Comparison of ENCODE assay signal across 21 cellular contexts in genomic region chr18:75844102-75844604, GRCh38.
DNase-seq lines count a peak whose midpoint lies in the region; ATAC-seq and TF ChIP-seq lines count a peak whose summit lies in the region.
"Had no signal": no experiment of that assay in that cellular context is flagged by ENCODE, and none has a peak within 500 bp of the region (broad histone marks: within the 10 kb centered on the region; RNA-seq: fewer than 3 reads in every experiment).

No MANE protein-coding gene starts in this region.

- no peak overlapping the region for H3K27ac Mint-ChIP-seq in activated CD4-positive, alpha-beta T cell treated with anti-CD3 and anti-CD28 coated beads for 36 hours
- H3K27ac Mint-ChIP-seq: CD4-positive, CD25-positive, alpha-beta regulatory T cell had no signal

- H3K4me1 ChIP-seq in ascending aorta = no peaks in the 10 kb centered on the region
- H3K4me1 ChIP-seq: A549 had no signal

- no peaks in the 10 kb centered on the region for H3K9me3 ChIP-seq in ascending aorta
- H3K9me3 ChIP-seq: A549, SK-N-SH had no signal

- H3K27ac ChIP-seq in ascending aorta = no peak overlapping the region
- H3K27ac ChIP-seq: A549, KMS-11 had no signal

- TF ChIP-seq CTCF in ascending aorta (IDR thresholded peaks at IDR 0.05) = no peak

- H3K4me3 ChIP-seq in ascending aorta = no peak overlapping the region
- H3K4me3 ChIP-seq: A549, GM12878 had no signal

- no peaks in the 10 kb centered on the region for H3K9me3 Mint-ChIP-seq in activated CD4-positive, alpha-beta T cell treated with anti-CD3 and anti-CD28 coated beads for 36 hours (ENCODE audit: low read depth)

- H3K36me3 ChIP-seq in ascending aorta = no peaks in the 10 kb centered on the region

- H3K27me3 ChIP-seq in ascending aorta = no peaks in the 10 kb centered on the region

- H3K27me3 Mint-ChIP-seq in activated CD4-positive, alpha-beta T cell treated with anti-CD3 and anti-CD28 coated beads for 36 hours = no peaks in the 10 kb centered on the region
- H3K27me3 Mint-ChIP-seq: CD4-positive, CD25-positive, alpha-beta regulatory T cell had no signal

- no peak overlapping the region for H3K4me3 Mint-ChIP-seq in activated CD4-positive, alpha-beta T cell treated with anti-CD3 and anti-CD28 coated beads for 36 hours
- H3K4me3 Mint-ChIP-seq: CD4-positive, CD25-positive, alpha-beta regulatory T cell had no signal

- intact Hi-C loops in ascending aorta (cut with DNase I) = no loop called here
- intact Hi-C loops in activated CD4-positive, alpha-beta T cell treated with anti-CD3 and anti-CD28 coated beads for 36 hours (cut with DNase I, micrococcal nuclease) = no loop called here

- no peak for ATAC-seq in activated CD4-positive, alpha-beta T cell treated with anti-CD3 and anti-CD28 coated beads for 36 hours
- ATAC-seq in GM18870 (IDR thresholded peaks at IDR 0.05; ENCODE audit: unreplicated experiment) = no peak
- ATAC-seq: A549, GM12878 had no signal

- CTCF ChIA-PET in activated CD4-positive, alpha-beta T cell treated with anti-CD3 and anti-CD28 coated beads for 36 hours (lab: Charles Lee) = no interaction called here

- peak; percentile 13 for DNase-seq in A172 (ENCODE audit: low spot score)
- peak; percentile 28 for DNase-seq in HT1080 (ENCODE audit: low read depth)
- peak; percentile 0 for DNase-seq in RKO (ENCODE audit: low spot score)
- DNase-seq in iPS-NIHi7 (ENCODE audit: extremely low spot score) = peak; percentile 25
- DNase-seq in ascending aorta (ENCODE audit: low spot score in 2 of 2) = no peak
- no peak for DNase-seq in stimulated activated CD8-positive, alpha-beta memory T cell treated with anti-CD3 and anti-CD28 coated beads, Interleukin-4, amount 100 ng/mL, for 48 hours
- DNase-seq in activated CD4-positive, alpha-beta T cell treated with anti-CD3 and anti-CD28 coated beads for 36 hours = no peak
- DNase-seq: CD4-positive, CD25-positive, alpha-beta regulatory T cell; DMS79 treated with DMSO at 0.1 percent for 48 hours; IMR-90; NCI-H1694; NCI-H2081; NCI-H226; NCI-H510A treated with DMSO at 0.1 percent for 48 hours; RPMI8226; SIG-M5; SK-N-SH had no signal

- no peaks in the 10 kb centered on the region for H3K36me3 Mint-ChIP-seq in activated CD4-positive, alpha-beta T cell treated with anti-CD3 and anti-CD28 coated beads for 36 hours (ENCODE audit: low read depth)
- H3K36me3 Mint-ChIP-seq: CD4-positive, CD25-positive, alpha-beta regulatory T cell had no signal

- POLR2A ChIA-PET in activated CD4-positive, alpha-beta T cell treated with anti-CD3 and anti-CD28 coated beads for 36 hours (lab: Charles Lee) = no interaction called here

- H3K4me1 Mint-ChIP-seq in activated CD4-positive, alpha-beta T cell treated with anti-CD3 and anti-CD28 coated beads for 36 hours = no peaks in the 10 kb centered on the region
- H3K4me1 Mint-ChIP-seq: CD4-positive, CD25-positive, alpha-beta regulatory T cell had no signal

Comparison
In these comparisons a context has a peak if more than half of its experiments do, and no peak if none do; other contexts are left out.
1. DNase-seq: peak in A172 (single experiment), HT1080 (single experiment), RKO (single experiment) and iPS-NIHi7 (single experiment); none in ascending aorta (0 of 2), stimulated activated CD8-positive, alpha-beta memory T cell treated with anti-CD3 and anti-CD28 coated beads, Interleukin-4, amount 100 ng/mL, for 48 hours (single experiment) and activated CD4-positive, alpha-beta T cell treated with anti-CD3 and anti-CD28 coated beads for 36 hours (single experiment).